1 cellular context compared by ENCODE assay signal in the genomic region with DNA sequence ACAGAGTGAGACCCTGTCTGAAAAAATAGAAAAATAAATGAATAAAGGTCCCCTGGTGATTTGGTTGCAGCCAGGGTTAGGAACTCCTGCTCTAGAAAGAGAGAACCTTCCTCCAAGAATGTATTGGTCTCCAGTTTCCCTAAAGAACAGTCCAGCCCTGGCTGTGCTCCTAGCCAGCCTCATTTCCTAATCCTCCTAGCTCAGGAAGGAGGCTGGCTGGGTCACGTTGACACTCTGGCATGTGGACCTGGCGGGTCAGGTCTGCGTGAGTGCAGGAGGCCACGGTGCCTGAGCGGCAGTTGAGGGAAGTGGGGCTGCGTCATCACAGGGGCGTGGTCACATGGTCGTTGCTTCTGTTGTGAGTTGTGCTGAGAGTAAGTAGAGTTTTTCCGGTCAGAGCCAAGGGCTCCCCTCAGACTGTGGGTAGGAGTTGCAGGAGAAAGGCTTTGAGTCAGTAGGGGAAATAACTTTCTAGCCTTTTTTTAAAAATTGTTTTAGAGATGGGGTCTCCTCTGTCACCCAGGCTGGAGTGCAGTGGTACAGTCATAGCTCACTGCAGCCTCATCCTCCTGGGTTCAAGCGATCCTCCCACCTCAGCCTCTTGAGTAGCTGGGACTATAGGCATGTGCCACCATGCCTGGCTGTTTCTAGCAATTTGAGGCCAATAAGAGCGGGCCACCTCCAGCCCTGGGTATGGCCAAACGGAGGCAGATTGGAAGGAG.
TF ChIP-seq lines count a peak whose summit lies in the region.

No MANE protein-coding gene starts in this region.

TF ChIP-seq in GM23338, 12 proteins besides CTCF, POLR2A, EP300 and RAD21 (continued from another document):
- TF ChIP-seq, protein P1, sequence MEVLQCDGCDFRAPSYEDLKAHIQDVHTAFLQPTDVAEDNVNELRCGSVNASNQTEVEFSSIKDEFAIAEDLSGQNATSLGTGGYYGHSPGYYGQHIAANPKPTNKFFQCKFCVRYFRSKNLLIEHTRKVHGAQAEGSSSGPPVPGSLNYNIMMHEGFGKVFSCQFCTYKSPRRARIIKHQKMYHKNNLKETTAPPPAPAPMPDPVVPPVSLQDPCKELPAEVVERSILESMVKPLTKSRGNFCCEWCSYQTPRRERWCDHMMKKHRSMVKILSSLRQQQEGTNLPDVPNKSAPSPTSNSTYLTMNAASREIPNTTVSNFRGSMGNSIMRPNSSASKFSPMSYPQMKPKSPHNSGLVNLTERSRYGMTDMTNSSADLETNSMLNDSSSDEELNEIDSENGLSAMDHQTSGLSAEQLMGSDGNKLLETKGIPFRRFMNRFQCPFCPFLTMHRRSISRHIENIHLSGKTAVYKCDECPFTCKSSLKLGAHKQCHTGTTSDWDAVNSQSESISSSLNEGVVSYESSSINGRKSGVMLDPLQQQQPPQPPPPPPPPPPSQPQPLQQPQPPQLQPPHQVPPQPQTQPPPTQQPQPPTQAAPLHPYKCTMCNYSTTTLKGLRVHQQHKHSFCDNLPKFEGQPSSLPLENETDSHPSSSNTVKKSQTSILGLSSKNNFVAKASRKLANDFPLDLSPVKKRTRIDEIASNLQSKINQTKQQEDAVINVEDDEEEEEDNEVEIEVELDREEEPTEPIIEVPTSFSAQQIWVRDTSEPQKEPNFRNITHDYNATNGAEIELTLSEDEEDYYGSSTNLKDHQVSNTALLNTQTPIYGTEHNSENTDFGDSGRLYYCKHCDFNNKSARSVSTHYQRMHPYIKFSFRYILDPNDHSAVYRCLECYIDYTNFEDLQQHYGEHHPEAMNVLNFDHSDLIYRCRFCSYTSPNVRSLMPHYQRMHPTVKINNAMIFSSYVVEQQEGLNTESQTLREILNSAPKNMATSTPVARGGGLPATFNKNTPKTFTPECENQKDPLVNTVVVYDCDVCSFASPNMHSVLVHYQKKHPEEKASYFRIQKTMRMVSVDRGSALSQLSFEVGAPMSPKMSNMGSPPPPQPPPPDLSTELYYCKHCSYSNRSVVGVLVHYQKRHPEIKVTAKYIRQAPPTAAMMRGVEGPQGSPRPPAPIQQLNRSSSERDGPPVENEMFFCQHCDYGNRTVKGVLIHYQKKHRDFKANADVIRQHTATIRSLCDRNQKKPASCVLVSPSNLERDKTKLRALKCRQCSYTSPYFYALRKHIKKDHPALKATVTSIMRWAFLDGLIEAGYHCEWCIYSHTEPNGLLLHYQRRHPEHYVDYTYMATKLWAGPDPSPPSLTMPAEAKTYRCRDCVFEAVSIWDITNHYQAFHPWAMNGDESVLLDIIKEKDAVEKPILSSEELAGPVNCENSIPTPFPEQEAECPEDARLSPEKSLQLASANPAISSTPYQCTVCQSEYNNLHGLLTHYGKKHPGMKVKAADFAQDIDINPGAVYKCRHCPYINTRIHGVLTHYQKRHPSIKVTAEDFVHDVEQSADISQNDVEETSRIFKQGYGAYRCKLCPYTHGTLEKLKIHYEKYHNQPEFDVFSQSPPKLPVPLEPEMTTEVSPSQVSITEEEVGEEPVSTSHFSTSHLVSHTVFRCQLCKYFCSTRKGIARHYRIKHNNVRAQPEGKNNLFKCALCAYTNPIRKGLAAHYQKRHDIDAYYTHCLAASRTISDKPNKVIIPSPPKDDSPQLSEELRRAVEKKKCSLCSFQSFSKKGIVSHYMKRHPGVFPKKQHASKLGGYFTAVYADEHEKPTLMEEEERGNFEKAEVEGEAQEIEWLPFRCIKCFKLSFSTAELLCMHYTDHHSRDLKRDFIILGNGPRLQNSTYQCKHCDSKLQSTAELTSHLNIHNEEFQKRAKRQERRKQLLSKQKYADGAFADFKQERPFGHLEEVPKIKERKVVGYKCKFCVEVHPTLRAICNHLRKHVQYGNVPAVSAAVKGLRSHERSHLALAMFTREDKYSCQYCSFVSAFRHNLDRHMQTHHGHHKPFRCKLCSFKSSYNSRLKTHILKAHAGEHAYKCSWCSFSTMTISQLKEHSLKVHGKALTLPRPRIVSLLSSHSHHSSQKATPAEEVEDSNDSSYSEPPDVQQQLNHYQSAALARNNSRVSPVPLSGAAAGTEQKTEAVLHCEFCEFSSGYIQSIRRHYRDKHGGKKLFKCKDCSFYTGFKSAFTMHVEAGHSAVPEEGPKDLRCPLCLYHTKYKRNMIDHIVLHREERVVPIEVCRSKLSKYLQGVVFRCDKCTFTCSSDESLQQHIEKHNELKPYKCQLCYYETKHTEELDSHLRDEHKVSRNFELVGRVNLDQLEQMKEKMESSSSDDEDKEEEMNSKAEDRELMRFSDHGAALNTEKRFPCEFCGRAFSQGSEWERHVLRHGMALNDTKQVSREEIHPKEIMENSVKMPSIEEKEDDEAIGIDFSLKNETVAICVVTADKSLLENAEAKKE (CRISPR knock-in tag; IDR thresholded peaks at IDR 0.05): no peak
- TF ChIP-seq, protein P2, sequence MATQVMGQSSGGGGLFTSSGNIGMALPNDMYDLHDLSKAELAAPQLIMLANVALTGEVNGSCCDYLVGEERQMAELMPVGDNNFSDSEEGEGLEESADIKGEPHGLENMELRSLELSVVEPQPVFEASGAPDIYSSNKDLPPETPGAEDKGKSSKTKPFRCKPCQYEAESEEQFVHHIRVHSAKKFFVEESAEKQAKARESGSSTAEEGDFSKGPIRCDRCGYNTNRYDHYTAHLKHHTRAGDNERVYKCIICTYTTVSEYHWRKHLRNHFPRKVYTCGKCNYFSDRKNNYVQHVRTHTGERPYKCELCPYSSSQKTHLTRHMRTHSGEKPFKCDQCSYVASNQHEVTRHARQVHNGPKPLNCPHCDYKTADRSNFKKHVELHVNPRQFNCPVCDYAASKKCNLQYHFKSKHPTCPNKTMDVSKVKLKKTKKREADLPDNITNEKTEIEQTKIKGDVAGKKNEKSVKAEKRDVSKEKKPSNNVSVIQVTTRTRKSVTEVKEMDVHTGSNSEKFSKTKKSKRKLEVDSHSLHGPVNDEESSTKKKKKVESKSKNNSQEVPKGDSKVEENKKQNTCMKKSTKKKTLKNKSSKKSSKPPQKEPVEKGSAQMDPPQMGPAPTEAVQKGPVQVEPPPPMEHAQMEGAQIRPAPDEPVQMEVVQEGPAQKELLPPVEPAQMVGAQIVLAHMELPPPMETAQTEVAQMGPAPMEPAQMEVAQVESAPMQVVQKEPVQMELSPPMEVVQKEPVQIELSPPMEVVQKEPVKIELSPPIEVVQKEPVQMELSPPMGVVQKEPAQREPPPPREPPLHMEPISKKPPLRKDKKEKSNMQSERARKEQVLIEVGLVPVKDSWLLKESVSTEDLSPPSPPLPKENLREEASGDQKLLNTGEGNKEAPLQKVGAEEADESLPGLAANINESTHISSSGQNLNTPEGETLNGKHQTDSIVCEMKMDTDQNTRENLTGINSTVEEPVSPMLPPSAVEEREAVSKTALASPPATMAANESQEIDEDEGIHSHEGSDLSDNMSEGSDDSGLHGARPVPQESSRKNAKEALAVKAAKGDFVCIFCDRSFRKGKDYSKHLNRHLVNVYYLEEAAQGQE (IDR thresholded peaks at IDR 0.05; ENCODE audit: unreplicated experiment): no peak
- TF ChIP-seq JUNB (IDR thresholded peaks at IDR 0.05; ENCODE audit: unreplicated experiment): no peak
- TF ChIP-seq CREB1 (CRISPR knock-in tag; IDR thresholded peaks at IDR 0.05; ENCODE audit: low read depth): no peak
- no peak for TF ChIP-seq NANOG (IDR thresholded peaks at IDR 0.05; ENCODE audit: borderline replicate concordance)
